In genomic region chr3:73625124-73625665, GRCh38 we compare ENCODE assay signal across 8 cellular contexts. TPM values are rescaled to one million over a fixed set of nuclear protein-coding genes. Genes with fewer than 3 reads are reported as not detected.
A peak's percentile ranks its signal among the peaks of the same experiment; 100 is the strongest.
DNase-seq lines count a peak whose midpoint lies in the region; ATAC-seq and TF ChIP-seq lines count a peak whose summit lies in the region.

No MANE protein-coding gene starts in this region.

- H3K4me1 ChIP-seq in ACC112 (ENCODE audit: control insufficient read depth, insufficient read depth, low read length, unreplicated experiment), result peaks cover 15% of the 10 kb centered on the region

- H2AFZ ChIP-seq in ACC112 (ENCODE audit: low read length, unreplicated experiment), result peak overlapping the region; percentile 52

- peaks cover 25% of the 10 kb centered on the region for H3K79me2 ChIP-seq in ACC112 (ENCODE audit: control insufficient read depth, insufficient read depth, low read length, unreplicated experiment)

- no peaks in the 10 kb centered on the region for H3K36me3 ChIP-seq in ACC112 (ENCODE audit: insufficient read depth, low read length)

- H3K4me3 ChIP-seq in ACC112 (ENCODE audit: low read depth, low read length) (peak overlapping the region; percentile 75), epithelial cell of esophagus (ENCODE audit: low read length) (peak overlapping the region; percentile 48)

- DNase-seq in NCI-H146 treated with DMSO at 0.1 percent for 48 hours (lab: John Stamatoyannopoulos, UW; ENCODE audit: unreplicated experiment) (peak; percentile 9), epithelial cell of esophagus (ENCODE audit: low read depth) (peak; percentile 46), mucosa of gallbladder (ENCODE audit: low spot score) (peak; percentile 19), inferior parietal cortex (ENCODE audit: extremely low spot score) (no peak)

- TF ChIP-seq CTCF in epithelial cell of esophagus (IDR thresholded peaks at IDR 0.05; ENCODE audit: insufficient read depth, low read depth, low read length, missing control alignments), result no peak

- ATAC-seq in HG03097 (IDR thresholded peaks at IDR 0.05; ENCODE audit: low FRiP score, unreplicated experiment) (no peak), GM18511 (IDR thresholded peaks at IDR 0.05; ENCODE audit: unreplicated experiment) (no peak), HG03520 (IDR thresholded peaks at IDR 0.05; ENCODE audit: unreplicated experiment) (no peak)

- H3K27ac ChIP-seq in ACC112 (ENCODE audit: low read depth, low read length), result no peak overlapping the region

- H3K27me3 ChIP-seq in ACC112 (ENCODE audit: insufficient read depth, low read length), result no peaks in the 10 kb centered on the region

RNA-seq across cellular contexts. Expression of gene PDZRN3, which starts 0.5 kb away (rescaled TPM):
- total RNA-seq in mucosa of gallbladder, result 56.4 TPM
